20 cellular contexts compared by ENCODE assay signal in genomic region chr14:53437858-53438257, GRCh38.
DNase-seq lines count a peak whose midpoint lies in the region; ATAC-seq and TF ChIP-seq lines count a peak whose summit lies in the region.
"Had no signal": no experiment of that assay in that cellular context is flagged by ENCODE, and none has a peak within 500 bp of the region (broad histone marks: within the 10 kb centered on the region; RNA-seq: fewer than 3 reads in every experiment).

No MANE protein-coding gene starts in this region.

- H2BK20ac ChIP-seq in IMR-90 (ENCODE audit: low read depth, low read length) = peak overlapping the region; percentile 20; the same call in 1 of the 2 replicates

- no peak overlapping the region; the same call in 1 of the 2 replicates for H2BK120ac ChIP-seq in IMR-90 (ENCODE audit: low read depth, low read length)

- no peak overlapping the region for H3K9ac ChIP-seq in IMR-90 (ENCODE audit: low read depth, low read length)
- H3K9ac ChIP-seq: BLaER1 had no signal

- H3K4ac ChIP-seq in IMR-90 (ENCODE audit: low read depth, low read length) = no peak overlapping the region

- BruUV-seq in IMR-90 (replicated peaks; lab: Mats Ljungman, UMichigan) (no TSS peak), A673 (replicated peaks; lab: Mats Ljungman, UMichigan) (no TSS peak)

- H2BK15ac ChIP-seq in IMR-90 (ENCODE audit: low read depth, low read length) = 0 out of 3 replicates have a peak overlapping the region, but pooled peaks have one; percentile 63

- no peak overlapping the region for H2AK9ac ChIP-seq in IMR-90 (replicated peaks; ENCODE audit: low read depth, low read length, poor library complexity)

- peaks cover 12% of the 10 kb centered on the region for H3K9me3 Mint-ChIP-seq in WTC11

- H3K27ac ChIP-seq in IMR-90 (ENCODE audit: insufficient read depth, low read length) (no peak overlapping the region), A673 (ENCODE audit: low read depth, low read length, poor library complexity, severe bottlenecking) (no peak overlapping the region)
- H3K27ac ChIP-seq: 22Rv1, A549, BLaER1 had no signal

- in situ Hi-C loops in IMR-90 (cut with MboI; ENCODE audit: low sequenced_read_pairs) = loop anchor here (25.0 kb wide), 1 partner anchor 899 kb away; no protein-coding TSS in a partner anchor

- H3K36me3 Mint-ChIP-seq in WTC11 = no peaks in the 10 kb centered on the region
- H3K36me3 Mint-ChIP-seq: CD14-positive monocyte; CD4-positive, alpha-beta memory T cell; CD4-positive, CD25-positive, alpha-beta regulatory T cell had no signal

- peak in 2 of 3 experiments; percentile 34 to 71 for DNase-seq in NCI-H1417 (lab: John Stamatoyannopoulos, UW)
- DNase-seq in NCI-H1417 treated with DMSO at 0.1 percent for 48 hours (lab: John Stamatoyannopoulos, UW) = no peak
- no peak for DNase-seq in IMR-90
- DNase-seq in WTC11 (ENCODE audit: low spot score) = no peak
- DNase-seq in renal cortical epithelial cell (ENCODE audit: low read depth) = peak; percentile 11
- no peak for DNase-seq in COLO668 (lab: John Stamatoyannopoulos, UW; ENCODE audit: unreplicated experiment)
- DNase-seq in A673 (ENCODE audit: low spot score) = no peak
- DNase-seq: ACHN; BE2C; C1 segment of cervical spinal cord; Calu3; CD4-positive, alpha-beta memory T cell; CD4-positive, CD25-positive, alpha-beta regulatory T cell; CD8-positive, alpha-beta memory T cell; DMS79 treated with DMSO at 0.1 percent for 48 hours; GF-D8 had no signal

- H3K4me1 Mint-ChIP-seq in WTC11 = no peaks in the 10 kb centered on the region
- H3K4me1 Mint-ChIP-seq: CD14-positive monocyte; CD4-positive, alpha-beta memory T cell; CD4-positive, CD25-positive, alpha-beta regulatory T cell; CD8-positive, alpha-beta memory T cell had no signal

- no peak overlapping the region for H3K27ac Mint-ChIP-seq in WTC11
- H3K27ac Mint-ChIP-seq: CD14-positive monocyte; CD4-positive, alpha-beta memory T cell; CD4-positive, CD25-positive, alpha-beta regulatory T cell; CD8-positive, alpha-beta memory T cell had no signal

- no peak overlapping the region for H2BK5ac ChIP-seq in IMR-90 (ENCODE audit: low read depth, low read length, poor library complexity, severe bottlenecking)

- H3K27me3 Mint-ChIP-seq in WTC11 (ENCODE audit: low read depth) = no peaks in the 10 kb centered on the region; the same call in 1 of the 2 replicates
- H3K27me3 Mint-ChIP-seq: CD4-positive, alpha-beta memory T cell; CD4-positive, CD25-positive, alpha-beta regulatory T cell; CD8-positive, alpha-beta memory T cell had no signal

- no peak for TF ChIP-seq RAD21 in IMR-90 (IDR thresholded peaks at IDR 0.05; ENCODE audit: low read length)

- dilution Hi-C loops in IMR-90 (cut with HindIII; ENCODE audit: low sequenced_read_pairs, unreplicated experiment) = no loop called here

- H2AK5ac ChIP-seq in IMR-90 (ENCODE audit: low read depth, low read length) = peak overlapping the region; percentile 8; the same call in 1 of the 2 replicates

- CTCF ChIA-PET in IMR-90 (lab: Yijun Ruan, JAX) = no interaction called here
- CTCF ChIA-PET in WTC11 (lab: Charles Lee) = no interaction called here
- CTCF ChIA-PET in A673 (lab: Charles Lee) = no interaction called here

- H3K4me3 ChIP-seq in IMR-90 (ENCODE audit: insufficient read depth, low read depth, low read length) (no peak overlapping the region), A673 (ENCODE audit: low read depth, low read length, poor library complexity, severe bottlenecking) (no peak overlapping the region)
- H3K4me3 ChIP-seq: A549, BLaER1 had no signal

- H3K9me3 ChIP-seq in IMR-90 (ENCODE audit: control insufficient read depth, insufficient read depth, low read length) (no peaks in the 10 kb centered on the region; the same call in 1 of the 2 replicates), A673 (ENCODE audit: low read depth, low read length, poor library complexity, severe bottlenecking) (no peaks in the 10 kb centered on the region)
- H3K9me3 ChIP-seq: BE2C, BLaER1 had no signal

- H3K27me3 ChIP-seq in IMR-90 (ENCODE audit: control insufficient read depth, insufficient read depth, low read length) (no peaks in the 10 kb centered on the region; the same call in 1 of the 2 replicates), A673 (replicated peaks; ENCODE audit: insufficient read depth, low read depth, low read length, poor library complexity) (peaks cover 36% of the 10 kb centered on the region)
- H3K27me3 ChIP-seq: BLaER1 had no signal

- H3K36me3 ChIP-seq in IMR-90 (ENCODE audit: control insufficient read depth, insufficient read depth, low read length) = no peaks in the 10 kb centered on the region
- no peaks in the 10 kb centered on the region for H3K36me3 ChIP-seq in A673 (ENCODE audit: insufficient read depth, low read length, poor library complexity, severe bottlenecking)
- H3K36me3 ChIP-seq: BE2C, BLaER1 had no signal

- no peak overlapping the region for H3K23ac ChIP-seq in IMR-90 (ENCODE audit: low read depth, low read length)

- no peaks in the 10 kb centered on the region for H4K20me1 ChIP-seq in IMR-90 (ENCODE audit: insufficient read depth, low read length)
- H4K20me1 ChIP-seq: BLaER1 had no signal

- intact Hi-C loops in IMR-90 (cut with micrococcal nuclease) = loop anchor here (10.0 kb wide), 1 partner anchor 907 kb away; no protein-coding TSS in a partner anchor
- intact Hi-C loops in A673 (cut with micrococcal nuclease; ENCODE audit: unreplicated experiment) = no loop called here

- peak overlapping the region; percentile 76; the same call in 1 of the 2 replicates for H4K5ac ChIP-seq in IMR-90 (ENCODE audit: low read depth, low read length)

- ATAC-seq in IMR-90 (ENCODE audit: low read depth) = no peak
- no peak for ATAC-seq in WTC11
- ATAC-seq: A549 had no signal

- 0 out of 2 replicates have a peak overlapping the region, but pooled peaks have one; percentile 7 for H3K14ac ChIP-seq in IMR-90 (replicated peaks; ENCODE audit: low read depth, low read length)

- H3K9me1 ChIP-seq in IMR-90 (ENCODE audit: insufficient read depth, low read length) = peaks cover 3% of the 10 kb centered on the region; the same call in 1 of the 2 replicates

- no peak overlapping the region for H2AFZ ChIP-seq in IMR-90 (replicated peaks; ENCODE audit: low read length, poor library complexity)

- TF ChIP-seq CTCF in IMR-90 (conservative IDR thresholded peaks at IDR 0.05; ENCODE audit: low read depth, low read length) = no peak
- no peak for TF ChIP-seq CTCF in WTC11 (IDR thresholded peaks at IDR 0.05)
- no peak for TF ChIP-seq CTCF in A673 (conservative IDR thresholded peaks at IDR 0.05; ENCODE audit: low read depth, low read length)

- no peak for TF ChIP-seq POLR2A in IMR-90 (IDR thresholded peaks at IDR 0.05; ENCODE audit: low read depth, low read length)

- H4K8ac ChIP-seq in IMR-90 (ENCODE audit: low read depth in 2 of 2, low read length in 2 of 2) = no peak overlapping the region; a peak in 1 of 4 replicates

- H3K18ac ChIP-seq in IMR-90 (ENCODE audit: low read depth, low read length) = no peak overlapping the region

- H4K91ac ChIP-seq in IMR-90 (ENCODE audit: insufficient read depth, low read depth, low read length) = peak overlapping the region; percentile 32; the same call in 1 of the 2 replicates

- H3K4me3 Mint-ChIP-seq in WTC11 = no peak overlapping the region
- H3K4me3 Mint-ChIP-seq: CD14-positive monocyte; CD4-positive, alpha-beta memory T cell; CD4-positive, CD25-positive, alpha-beta regulatory T cell; CD8-positive, alpha-beta memory T cell had no signal

- H3K4me2 ChIP-seq in IMR-90 (ENCODE audit: low read depth, low read length) = no peak overlapping the region
- H3K4me2 ChIP-seq: A549, BLaER1 had no signal

- peaks cover 8% of the 10 kb centered on the region for H3K4me1 ChIP-seq in IMR-90 (ENCODE audit: control insufficient read depth, insufficient read depth, low read length)
- no peaks in the 10 kb centered on the region for H3K4me1 ChIP-seq in A673 (ENCODE audit: insufficient read depth, low read length, poor library complexity, severe bottlenecking)
- H3K4me1 ChIP-seq: A549, BE2C, BLaER1 had no signal

- no peaks in the 10 kb centered on the region for H3K79me1 ChIP-seq in IMR-90 (ENCODE audit: low read depth in 1 of 2, low read length in 2 of 2)

- POLR2A ChIA-PET in IMR-90 (lab: Charles Lee; ENCODE audit: unreplicated experiment) = no interaction called here
- POLR2A ChIA-PET in WTC11 (lab: Charles Lee) = no interaction called here
- POLR2A ChIA-PET in A673 (lab: Charles Lee; ENCODE audit: low non-redundant PET) = no interaction called here

- no peak overlapping the region for H3K56ac ChIP-seq in IMR-90 (ENCODE audit: extremely low read depth, insufficient read depth, low read length)

TF ChIP-seq in IMR-90, 13 proteins besides CTCF, POLR2A, EP300 and RAD21 (continues in another document):
- no peak for TF ChIP-seq MAFK (IDR thresholded peaks at IDR 0.05; ENCODE audit: low read depth, low read length)
- no peak for TF ChIP-seq BHLHE40 (IDR thresholded peaks at IDR 0.05; ENCODE audit: low read depth, low read length)
- TF ChIP-seq RFX5 (IDR thresholded peaks at IDR 0.05; ENCODE audit: low read depth, low read length) = no peak
- no peak for TF ChIP-seq SMC3 (IDR thresholded peaks at IDR 0.05; ENCODE audit: low read depth, low read length)
- no peak for TF ChIP-seq RCOR1 (IDR thresholded peaks at IDR 0.05; ENCODE audit: insufficient replicate concordance, low read length)
- TF ChIP-seq CHD1 (IDR thresholded peaks at IDR 0.05; ENCODE audit: low read depth, low read length) = no peak

TF ChIP-seq in WTC11, 78 proteins besides CTCF, POLR2A, EP300 and RAD21:
- TF ChIP-seq GABPB1 (CRISPR knock-in tag; IDR thresholded peaks at IDR 0.05) = 0 out of 2 replicates have a peak, but pooled peaks have one; percentile 26
- TF ChIP-seq, protein P1, sequence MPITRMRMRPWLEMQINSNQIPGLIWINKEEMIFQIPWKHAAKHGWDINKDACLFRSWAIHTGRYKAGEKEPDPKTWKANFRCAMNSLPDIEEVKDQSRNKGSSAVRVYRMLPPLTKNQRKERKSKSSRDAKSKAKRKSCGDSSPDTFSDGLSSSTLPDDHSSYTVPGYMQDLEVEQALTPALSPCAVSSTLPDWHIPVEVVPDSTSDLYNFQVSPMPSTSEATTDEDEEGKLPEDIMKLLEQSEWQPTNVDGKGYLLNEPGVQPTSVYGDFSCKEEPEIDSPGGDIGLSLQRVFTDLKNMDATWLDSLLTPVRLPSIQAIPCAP (CRISPR knock-in tag; IDR thresholded peaks at IDR 0.05) = no peak

Comparison
In these comparisons a context has a peak if more than half of its experiments do, and no peak if none do; other contexts are left out.
1. DNase-seq: peak in NCI-H1417 (2 of 3) and renal cortical epithelial cell (single experiment); none in NCI-H1417 treated with DMSO at 0.1 percent for 48 hours (single experiment), IMR-90 (single experiment), WTC11 (single experiment), COLO668 (single experiment) and A673 (single experiment).